In genomic region chr1:56508523-56508983, GRCh38 we compare ENCODE assay signal across 10 cellular contexts.
DNase-seq lines count a peak whose midpoint lies in the region; ATAC-seq and TF ChIP-seq lines count a peak whose summit lies in the region.
"Had no signal": no experiment of that assay in that cellular context is flagged by ENCODE, and none has a peak within 500 bp of the region (broad histone marks: within the 10 kb centered on the region; RNA-seq: fewer than 3 reads in every experiment).

No MANE protein-coding gene starts in this region.

- H3K27ac ChIP-seq in HL-60 (replicated peaks) (no peak overlapping the region), smooth muscle cell (ENCODE audit: low read depth) (peak overlapping the region; percentile 79)

- H2AFZ ChIP-seq in smooth muscle cell (ENCODE audit: low read depth): no peak overlapping the region

- H3K27me3 ChIP-seq in HL-60 (ENCODE audit: insufficient read depth, poor library complexity, severe bottlenecking) (no peaks in the 10 kb centered on the region), kidney epithelial cell (ENCODE audit: control insufficient read depth, insufficient read depth, low read length) (no peaks in the 10 kb centered on the region), smooth muscle cell (ENCODE audit: low read depth) (no peaks in the 10 kb centered on the region)

- H3K9ac ChIP-seq in smooth muscle cell (ENCODE audit: low read depth): no peak overlapping the region

- H3K79me2 ChIP-seq in smooth muscle cell (ENCODE audit: low read depth): peaks cover 27% of the 10 kb centered on the region

- no peak overlapping the region for H3K4me2 ChIP-seq in smooth muscle cell

- no peak for ATAC-seq in HG03159 (IDR thresholded peaks at IDR 0.05; ENCODE audit: unreplicated experiment)

- no peak overlapping the region for H3K4me3 ChIP-seq in HL-60 (replicated peaks; ENCODE audit: insufficient read depth, low read length)
- no peak overlapping the region for H3K4me3 ChIP-seq in choroid plexus epithelial cell (ENCODE audit: low read depth, low read length)
- no peak overlapping the region for H3K4me3 ChIP-seq in kidney epithelial cell (ENCODE audit: low read depth, low read length)
- no peak overlapping the region for H3K4me3 ChIP-seq in smooth muscle cell

- TF ChIP-seq CTCF in HL-60 (IDR thresholded peaks at IDR 0.05; ENCODE audit: insufficient read depth, low read length): no peak
- TF ChIP-seq CTCF in choroid plexus epithelial cell (conservative IDR thresholded peaks at IDR 0.05; ENCODE audit: low read depth, low read length): no peak
- no peak for TF ChIP-seq CTCF in kidney epithelial cell (IDR thresholded peaks at IDR 0.05; ENCODE audit: insufficient read depth, low read length, poor library complexity, severe bottlenecking)
- TF ChIP-seq CTCF in smooth muscle cell (IDR thresholded peaks at IDR 0.05; ENCODE audit: borderline replicate concordance, insufficient read depth, poor library complexity, severe bottlenecking): no peak

- no peaks in the 10 kb centered on the region for H3K36me3 ChIP-seq in kidney epithelial cell (ENCODE audit: control insufficient read depth, insufficient read depth, low read length)
- peaks cover 7% of the 10 kb centered on the region for H3K36me3 ChIP-seq in smooth muscle cell (ENCODE audit: low read depth)

- DNase-seq in HL-60 (ENCODE audit: low read depth in 1 of 2, low spot score in 1 of 2) (peak; percentile 47 to 53), choroid plexus epithelial cell (ENCODE audit: low read depth) (peak; percentile 67), kidney epithelial cell (ENCODE audit: low read depth) (peak; percentile 51), smooth muscle cell (lab: John Stamatoyannopoulos, UW; ENCODE audit: unreplicated experiment) (no peak), activated gamma-delta T cell treated with Interleukin-2 at 50 U/mL for 16 hours (no peak), erythroblast (lab: John Stamatoyannopoulos, UW) (no peak)
- DNase-seq in activated CD4-positive, alpha-beta T cell treated with anti-CD3 and anti-CD28 coated beads, Interleukin-2, amount 50 U/mL, for 4 hours: no peak
- DNase-seq: activated effector memory CD4-positive, alpha-beta T cell treated with anti-CD3 and anti-CD28 coated beads, Interleukin-2, amount 50 U/mL, for 16 hours; DMS79 treated with DMSO at 0.1 percent for 48 hours had no signal

- H3K4me1 ChIP-seq in smooth muscle cell (ENCODE audit: low read depth): peaks cover 24% of the 10 kb centered on the region

- 61% methylated on average over 4 of the region's 4 CpGs for WGBS in smooth muscle cell (ENCODE audit: low lambda C conversion rate)

- H3K9me3 ChIP-seq in smooth muscle cell (replicated peaks; ENCODE audit: low read depth): no peaks in the 10 kb centered on the region

- peaks cover 3% of the 10 kb centered on the region for H3F3A ChIP-seq in smooth muscle cell (ENCODE audit: low read depth)

- peaks cover 52% of the 10 kb centered on the region for H4K20me1 ChIP-seq in smooth muscle cell (ENCODE audit: low read depth)

- TF ChIP-seq POLR2A in erythroblast (IDR thresholded peaks at IDR 0.05; ENCODE audit: low read length): no peak

Comparison
In these comparisons a context has a peak if more than half of its experiments do, and no peak if none do; other contexts are left out.
1. DNase-seq: peak in HL-60 (2 of 2), choroid plexus epithelial cell (single experiment) and kidney epithelial cell (single experiment); none in smooth muscle cell (single experiment), activated gamma-delta T cell treated with Interleukin-2 at 50 U/mL for 16 hours (single experiment), activated CD4-positive, alpha-beta T cell treated with anti-CD3 and anti-CD28 coated beads, Interleukin-2, amount 50 U/mL, for 4 hours (0 of 2) and erythroblast (0 of 2).